In the genomic region with DNA sequence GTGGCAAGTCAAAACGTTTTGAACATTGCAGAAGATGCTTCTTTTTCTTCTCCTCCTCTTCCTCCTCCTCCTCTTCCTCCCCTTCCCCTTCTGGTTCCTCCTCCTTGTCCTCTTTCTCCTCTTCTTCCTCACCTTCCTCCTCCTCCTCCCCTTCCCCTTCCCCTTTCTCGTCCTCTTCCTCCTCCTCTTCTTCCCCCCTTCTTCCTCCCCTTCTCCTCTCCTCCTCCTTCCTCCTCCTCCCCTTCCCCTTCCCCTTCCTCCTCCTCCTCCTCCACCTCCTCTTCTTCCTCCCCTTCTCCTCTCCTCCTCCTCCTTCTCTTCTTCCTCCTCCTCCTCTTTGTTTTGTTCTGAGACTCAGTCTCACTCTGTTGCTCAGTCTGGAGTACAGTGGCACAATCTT, we compare ENCODE assay signal across 27 cellular contexts.
"Had no signal": no experiment of that assay in that cellular context is flagged by ENCODE, and none has a peak within 500 bp of the region (broad histone marks: within the 10 kb centered on the region; RNA-seq: fewer than 3 reads in every experiment).

No MANE protein-coding gene starts in this region.

- ATAC-seq: effector memory CD8-positive, alpha-beta T cell; esophagus mucosa; foreskin keratinocyte; gastrocnemius medialis; gastroesophageal sphincter; heart left ventricle; heart right ventricle had no signal

- H3K36me3 ChIP-seq: colonic mucosa, esophagus muscularis mucosa, esophagus squamous epithelium, gastrocnemius medialis, gastroesophageal sphincter, heart left ventricle, heart right ventricle had no signal

- DNase-seq: colonic mucosa; cortex of kidney; dermis blood vessel endothelial cell; dorsolateral prefrontal cortex; effector CD4-positive, alpha-beta T cell; effector CD8-positive, alpha-beta T cell; effector memory CD4-positive, alpha-beta T cell; effector memory CD8-positive, alpha-beta T cell; endodermal cell; erythroblast; esophagus squamous epithelium; foreskin fibroblast; foreskin keratinocyte; foreskin melanocyte; gastrocnemius medialis; glutamatergic neuron; heart left ventricle; heart right ventricle had no signal

- H3K4me1 ChIP-seq: colonic mucosa, esophagus muscularis mucosa, esophagus squamous epithelium, foreskin keratinocyte, gastrocnemius medialis, gastroesophageal sphincter, heart left ventricle, heart right ventricle had no signal

- FAIRE-seq: colon, endometrium, endothelial cell of umbilical vein, frontal cortex had no signal

- H3K9me3 ChIP-seq: colonic mucosa, esophagus muscularis mucosa, esophagus squamous epithelium, gastrocnemius medialis, gastroesophageal sphincter, heart left ventricle, heart right ventricle had no signal

- H3K27me3 ChIP-seq: colonic mucosa, esophagus muscularis mucosa, esophagus squamous epithelium, foreskin keratinocyte, gastrocnemius medialis, heart left ventricle had no signal

- H3K27ac ChIP-seq: colonic mucosa, coronary artery, dorsolateral prefrontal cortex, epithelial cell of prostate, esophagus muscularis mucosa, esophagus squamous epithelium, foreskin keratinocyte, gastrocnemius medialis, gastroesophageal sphincter, heart left ventricle, heart right ventricle had no signal

- H3K4me3 ChIP-seq: colonic mucosa, coronary artery, dorsolateral prefrontal cortex, esophagus muscularis mucosa, esophagus squamous epithelium, gastrocnemius medialis, gastroesophageal sphincter, heart left ventricle, heart right ventricle had no signal
